1 cellular context compared by ENCODE assay signal in genomic region chr15:96066852-96067490, GRCh38.
TF ChIP-seq lines count a peak whose summit lies in the region.

No MANE protein-coding gene starts in this region.

TF ChIP-seq in K562, 482 proteins besides CTCF, POLR2A, EP300 and RAD21 (continued from another document):
- TF ChIP-seq ETV1 (tag; conservative IDR thresholded peaks at IDR 0.05; ENCODE audit: low read depth) = 0 out of 2 replicates have a peak, but pooled peaks have one; percentile 19
- peak; percentile 86 for TF ChIP-seq CBFA2T3 (IDR thresholded peaks at IDR 0.05)
- TF ChIP-seq TFAP4 (CRISPR knock-in tag; IDR thresholded peaks at IDR 0.05; ENCODE audit: borderline replicate concordance) = peak; percentile 68; the same call in 1 of the 2 replicates
- no peak for TF ChIP-seq ZNF133 (CRISPR knock-in tag; IDR thresholded peaks at IDR 0.05)
- TF ChIP-seq DACH1 (IDR thresholded peaks at IDR 0.05; ENCODE audit: partially characterized antibody) = peak; percentile 98
- TF ChIP-seq CEBPG (CRISPR knock-in tag; IDR thresholded peaks at IDR 0.05) = 0 out of 2 replicates have a peak, but pooled peaks have one; percentile 20
- no peak for TF ChIP-seq CEBPG (tag; conservative IDR thresholded peaks at IDR 0.05 in 1 of 2, IDR thresholded peaks at IDR 0.05 in 1 of 2)
TF ChIP-seq in K562: peak in this region for 58.
